ENCODE assay signal across 1 cellular context in the genomic region with DNA sequence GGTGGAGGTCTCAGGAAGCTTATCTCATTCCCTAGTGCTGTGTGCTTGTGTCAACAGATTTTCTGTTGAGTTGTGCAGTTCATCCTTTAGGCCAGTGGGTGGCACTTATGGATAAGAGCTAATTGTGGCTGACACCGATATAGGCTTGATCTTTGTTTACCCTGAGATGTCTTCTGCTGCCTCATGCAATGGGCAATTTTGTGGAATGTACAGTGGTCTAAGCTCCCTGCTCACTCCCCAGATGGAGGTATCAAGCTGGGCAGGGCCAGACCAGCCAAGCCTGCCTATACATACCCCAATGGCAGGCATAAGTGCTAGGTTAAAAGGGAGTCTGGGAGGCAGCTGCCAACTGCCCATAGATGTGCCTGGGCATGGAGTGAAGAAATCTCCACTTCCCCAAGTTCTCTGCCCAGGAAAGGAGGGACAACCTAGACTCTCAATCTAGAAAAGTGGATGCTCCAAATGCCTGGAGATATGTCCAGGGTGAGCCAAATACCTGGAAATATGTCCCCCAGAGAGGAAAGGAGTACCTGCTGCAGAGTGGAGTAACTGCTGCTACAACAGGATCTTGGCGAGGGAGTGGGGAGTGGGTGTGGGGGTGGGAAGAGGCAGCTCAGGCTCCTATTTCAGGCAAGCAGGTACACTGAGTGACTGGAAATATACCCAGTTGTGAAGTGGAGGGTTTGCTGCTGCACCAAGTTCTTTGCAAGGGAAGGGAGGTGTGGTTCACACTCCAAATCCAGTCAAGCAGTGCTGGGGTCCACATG.
TF ChIP-seq lines count a peak whose summit lies in the region.

No MANE protein-coding gene starts in this region.

TF ChIP-seq in HepG2, 621 proteins besides CTCF, POLR2A, EP300 and RAD21 (continued from another document and continues in another):
- TF ChIP-seq, protein P1, sequence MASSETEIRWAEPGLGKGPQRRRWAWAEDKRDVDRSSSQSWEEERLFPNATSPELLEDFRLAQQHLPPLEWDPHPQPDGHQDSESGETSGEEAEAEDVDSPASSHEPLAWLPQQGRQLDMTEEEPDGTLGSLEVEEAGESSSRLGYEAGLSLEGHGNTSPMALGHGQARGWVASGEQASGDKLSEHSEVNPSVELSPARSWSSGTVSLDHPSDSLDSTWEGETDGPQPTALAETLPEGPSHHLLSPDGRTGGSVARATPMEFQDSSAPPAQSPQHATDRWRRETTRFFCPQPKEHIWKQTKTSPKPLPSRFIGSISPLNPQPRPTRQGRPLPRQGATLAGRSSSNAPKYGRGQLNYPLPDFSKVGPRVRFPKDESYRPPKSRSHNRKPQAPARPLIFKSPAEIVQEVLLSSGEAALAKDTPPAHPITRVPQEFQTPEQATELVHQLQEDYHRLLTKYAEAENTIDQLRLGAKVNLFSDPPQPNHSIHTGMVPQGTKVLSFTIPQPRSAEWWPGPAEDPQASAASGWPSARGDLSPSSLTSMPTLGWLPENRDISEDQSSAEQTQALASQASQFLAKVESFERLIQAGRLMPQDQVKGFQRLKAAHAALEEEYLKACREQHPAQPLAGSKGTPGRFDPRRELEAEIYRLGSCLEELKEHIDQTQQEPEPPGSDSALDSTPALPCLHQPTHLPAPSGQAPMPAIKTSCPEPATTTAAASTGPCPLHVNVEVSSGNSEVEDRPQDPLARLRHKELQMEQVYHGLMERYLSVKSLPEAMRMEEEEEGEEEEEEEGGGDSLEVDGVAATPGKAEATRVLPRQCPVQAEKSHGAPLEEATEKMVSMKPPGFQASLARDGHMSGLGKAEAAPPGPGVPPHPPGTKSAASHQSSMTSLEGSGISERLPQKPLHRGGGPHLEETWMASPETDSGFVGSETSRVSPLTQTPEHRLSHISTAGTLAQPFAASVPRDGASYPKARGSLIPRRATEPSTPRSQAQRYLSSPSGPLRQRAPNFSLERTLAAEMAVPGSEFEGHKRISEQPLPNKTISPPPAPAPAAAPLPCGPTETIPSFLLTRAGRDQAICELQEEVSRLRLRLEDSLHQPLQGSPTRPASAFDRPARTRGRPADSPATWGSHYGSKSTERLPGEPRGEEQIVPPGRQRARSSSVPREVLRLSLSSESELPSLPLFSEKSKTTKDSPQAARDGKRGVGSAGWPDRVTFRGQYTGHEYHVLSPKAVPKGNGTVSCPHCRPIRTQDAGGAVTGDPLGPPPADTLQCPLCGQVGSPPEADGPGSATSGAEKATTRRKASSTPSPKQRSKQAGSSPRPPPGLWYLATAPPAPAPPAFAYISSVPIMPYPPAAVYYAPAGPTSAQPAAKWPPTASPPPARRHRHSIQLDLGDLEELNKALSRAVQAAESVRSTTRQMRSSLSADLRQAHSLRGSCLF (CRISPR knock-in tag; IDR thresholded peaks at IDR 0.05; ENCODE audit: borderline replicate concordance) = no peak
- TF ChIP-seq KLF11 (CRISPR knock-in tag; IDR thresholded peaks at IDR 0.05) = no peak
- TF ChIP-seq GTF3A (CRISPR knock-in tag; conservative IDR thresholded peaks at IDR 0.05) = no peak
- TF ChIP-seq ZNF615 (CRISPR knock-in tag; IDR thresholded peaks at IDR 0.05; ENCODE audit: borderline replicate concordance) = no peak
- no peak for TF ChIP-seq NCOR1 (IDR thresholded peaks at IDR 0.05; ENCODE audit: borderline replicate concordance, low read length)
- TF ChIP-seq, protein P2, sequence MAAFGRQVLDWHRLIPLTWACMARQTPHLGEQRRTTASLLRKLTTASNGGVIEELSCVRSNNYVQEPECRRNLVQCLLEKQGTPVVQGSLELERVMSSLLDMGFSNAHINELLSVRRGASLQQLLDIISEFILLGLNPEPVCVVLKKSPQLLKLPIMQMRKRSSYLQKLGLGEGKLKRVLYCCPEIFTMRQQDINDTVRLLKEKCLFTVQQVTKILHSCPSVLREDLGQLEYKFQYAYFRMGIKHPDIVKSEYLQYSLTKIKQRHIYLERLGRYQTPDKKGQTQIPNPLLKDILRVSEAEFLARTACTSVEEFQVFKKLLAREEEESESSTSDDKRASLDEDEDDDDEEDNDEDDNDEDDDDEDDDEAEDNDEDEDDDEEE (CRISPR knock-in tag; IDR thresholded peaks at IDR 0.05) = peak; percentile 66; the same call in 1 of the 2 replicates
- TF ChIP-seq ZNF232 (CRISPR knock-in tag; IDR thresholded peaks at IDR 0.05; ENCODE audit: borderline replicate concordance) = no peak
- TF ChIP-seq ZNF382 (CRISPR knock-in tag; IDR thresholded peaks at IDR 0.05; ENCODE audit: borderline replicate concordance) = no peak
- peak; percentile 44; the same call in 1 of the 2 replicates for TF ChIP-seq NRL (CRISPR knock-in tag; IDR thresholded peaks at IDR 0.05; ENCODE audit: borderline replicate concordance)
- TF ChIP-seq REXO4 (CRISPR knock-in tag; IDR thresholded peaks at IDR 0.05; ENCODE audit: borderline replicate concordance) = no peak
- TF ChIP-seq NAIF1 (CRISPR knock-in tag; IDR thresholded peaks at IDR 0.05; ENCODE audit: borderline replicate concordance) = no peak
- TF ChIP-seq, protein P3, sequence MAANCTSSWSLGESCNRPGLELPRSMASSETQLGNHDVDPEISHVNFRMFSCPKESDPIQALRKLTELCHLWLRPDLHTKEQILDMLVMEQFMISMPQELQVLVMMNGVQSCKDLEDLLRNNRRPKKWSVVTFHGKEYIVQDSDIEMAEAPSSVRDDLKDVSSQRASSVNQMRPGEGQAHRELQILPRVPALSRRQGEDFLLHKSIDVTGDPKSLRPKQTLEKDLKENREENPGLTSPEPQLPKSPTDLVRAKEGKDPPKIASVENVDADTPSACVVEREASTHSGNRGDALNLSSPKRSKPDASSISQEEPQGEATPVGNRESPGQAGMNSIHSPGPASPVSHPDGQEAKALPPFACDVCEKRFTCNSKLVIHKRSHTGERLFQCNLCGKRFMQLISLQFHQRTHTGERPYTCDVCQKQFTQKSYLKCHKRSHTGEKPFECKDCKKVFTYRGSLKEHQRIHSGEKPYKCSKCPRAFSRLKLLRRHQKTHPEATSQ (CRISPR knock-in tag; IDR thresholded peaks at IDR 0.05; ENCODE audit: borderline replicate concordance) = no peak
- TF ChIP-seq MAFG (CRISPR knock-in tag; IDR thresholded peaks at IDR 0.05) = no peak
- TF ChIP-seq ETV6 (CRISPR knock-in tag; conservative IDR thresholded peaks at IDR 0.05) = no peak
- no peak for TF ChIP-seq ZNF569 (CRISPR knock-in tag; IDR thresholded peaks at IDR 0.05; ENCODE audit: borderline replicate concordance)
- TF ChIP-seq ELF3 (CRISPR knock-in tag; IDR thresholded peaks at IDR 0.05) = no peak
- TF ChIP-seq ZFP36 (IDR thresholded peaks at IDR 0.05; ENCODE audit: borderline replicate concordance, low read depth, low read length, partially characterized antibody) = no peak
- peak; percentile 73; the same call in 1 of the 2 replicates for TF ChIP-seq KDM3A (CRISPR knock-in tag; IDR thresholded peaks at IDR 0.05; ENCODE audit: low read depth)
- no peak for TF ChIP-seq RARA (CRISPR knock-in tag; IDR thresholded peaks at IDR 0.05)
- TF ChIP-seq, protein P4, sequence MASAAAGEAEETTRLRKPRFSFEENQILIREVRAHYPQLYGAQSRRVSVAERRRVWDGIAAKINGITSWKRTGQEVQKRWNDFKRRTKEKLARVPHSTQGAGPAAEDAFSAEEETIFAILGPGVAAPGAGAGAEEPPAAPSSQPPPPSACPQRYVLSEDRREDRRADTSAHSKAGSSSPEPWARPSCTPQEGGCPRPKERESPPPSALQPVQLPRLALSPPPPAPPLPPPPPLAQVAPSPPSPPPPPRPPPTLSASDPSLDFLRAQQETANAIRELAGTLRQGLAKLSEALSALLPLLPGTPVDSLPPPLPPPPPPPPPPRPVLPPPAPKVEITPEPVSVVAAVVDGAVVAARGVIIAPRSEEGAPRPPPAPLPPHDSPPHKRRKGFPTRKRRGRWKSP (CRISPR knock-in tag; IDR thresholded peaks at IDR 0.05) = no peak
- no peak for TF ChIP-seq ZKSCAN5 (CRISPR knock-in tag; IDR thresholded peaks at IDR 0.05)
- TF ChIP-seq U2AF2 (IDR thresholded peaks at IDR 0.05; ENCODE audit: low read depth, low read length) = no peak
- TF ChIP-seq ARID2 (CRISPR knock-in tag; IDR thresholded peaks at IDR 0.05; ENCODE audit: borderline replicate concordance) = no peak
- no peak for TF ChIP-seq SRF (IDR thresholded peaks at IDR 0.05; ENCODE audit: low read depth, low read length)
- TF ChIP-seq, protein P5, sequence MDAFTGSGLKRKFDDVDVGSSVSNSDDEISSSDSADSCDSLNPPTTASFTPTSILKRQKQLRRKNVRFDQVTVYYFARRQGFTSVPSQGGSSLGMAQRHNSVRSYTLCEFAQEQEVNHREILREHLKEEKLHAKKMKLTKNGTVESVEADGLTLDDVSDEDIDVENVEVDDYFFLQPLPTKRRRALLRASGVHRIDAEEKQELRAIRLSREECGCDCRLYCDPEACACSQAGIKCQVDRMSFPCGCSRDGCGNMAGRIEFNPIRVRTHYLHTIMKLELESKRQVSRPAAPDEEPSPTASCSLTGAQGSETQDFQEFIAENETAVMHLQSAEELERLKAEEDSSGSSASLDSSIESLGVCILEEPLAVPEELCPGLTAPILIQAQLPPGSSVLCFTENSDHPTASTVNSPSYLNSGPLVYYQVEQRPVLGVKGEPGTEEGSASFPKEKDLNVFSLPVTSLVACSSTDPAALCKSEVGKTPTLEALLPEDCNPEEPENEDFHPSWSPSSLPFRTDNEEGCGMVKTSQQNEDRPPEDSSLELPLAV (CRISPR knock-in tag; conservative IDR thresholded peaks at IDR 0.05; ENCODE audit: low read depth) = no peak
- no peak for TF ChIP-seq MLLT10 (CRISPR knock-in tag; IDR thresholded peaks at IDR 0.05)
- TF ChIP-seq TOE1 (CRISPR knock-in tag; IDR thresholded peaks at IDR 0.05) = no peak
- TF ChIP-seq ZNF530 (CRISPR knock-in tag; IDR thresholded peaks at IDR 0.05; ENCODE audit: low read depth) = no peak
- 0 out of 2 replicates have a peak, but pooled peaks have one; percentile 33 for TF ChIP-seq ETV5 (CRISPR knock-in tag; IDR thresholded peaks at IDR 0.05; ENCODE audit: borderline replicate concordance)
- TF ChIP-seq, protein P6, sequence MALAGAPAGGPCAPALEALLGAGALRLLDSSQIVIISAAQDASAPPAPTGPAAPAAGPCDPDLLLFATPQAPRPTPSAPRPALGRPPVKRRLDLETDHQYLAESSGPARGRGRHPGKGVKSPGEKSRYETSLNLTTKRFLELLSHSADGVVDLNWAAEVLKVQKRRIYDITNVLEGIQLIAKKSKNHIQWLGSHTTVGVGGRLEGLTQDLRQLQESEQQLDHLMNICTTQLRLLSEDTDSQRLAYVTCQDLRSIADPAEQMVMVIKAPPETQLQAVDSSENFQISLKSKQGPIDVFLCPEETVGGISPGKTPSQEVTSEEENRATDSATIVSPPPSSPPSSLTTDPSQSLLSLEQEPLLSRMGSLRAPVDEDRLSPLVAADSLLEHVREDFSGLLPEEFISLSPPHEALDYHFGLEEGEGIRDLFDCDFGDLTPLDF (CRISPR knock-in tag; IDR thresholded peaks at IDR 0.05) = no peak
- no peak for TF ChIP-seq GABPA (IDR thresholded peaks at IDR 0.05; ENCODE audit: low read depth, low read length)
- TF ChIP-seq GABPA (CRISPR knock-in tag; IDR thresholded peaks at IDR 0.05; ENCODE audit: low read depth) = peak; percentile 46
- no peak for TF ChIP-seq GLI4 (CRISPR knock-in tag; IDR thresholded peaks at IDR 0.05; ENCODE audit: borderline replicate concordance)
- TF ChIP-seq, protein P7, sequence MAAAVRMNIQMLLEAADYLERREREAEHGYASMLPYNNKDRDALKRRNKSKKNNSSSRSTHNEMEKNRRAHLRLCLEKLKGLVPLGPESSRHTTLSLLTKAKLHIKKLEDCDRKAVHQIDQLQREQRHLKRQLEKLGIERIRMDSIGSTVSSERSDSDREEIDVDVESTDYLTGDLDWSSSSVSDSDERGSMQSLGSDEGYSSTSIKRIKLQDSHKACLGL (CRISPR knock-in tag; IDR thresholded peaks at IDR 0.05) = no peak
- no peak for TF ChIP-seq DPF2 (CRISPR knock-in tag; IDR thresholded peaks at IDR 0.05; ENCODE audit: borderline replicate concordance, low read depth)
- TF ChIP-seq, protein P8, sequence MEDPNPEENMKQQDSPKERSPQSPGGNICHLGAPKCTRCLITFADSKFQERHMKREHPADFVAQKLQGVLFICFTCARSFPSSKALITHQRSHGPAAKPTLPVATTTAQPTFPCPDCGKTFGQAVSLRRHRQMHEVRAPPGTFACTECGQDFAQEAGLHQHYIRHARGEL (CRISPR knock-in tag; IDR thresholded peaks at IDR 0.05) = no peak
- TF ChIP-seq HNF4G (IDR thresholded peaks at IDR 0.05; ENCODE audit: borderline replicate concordance, low read depth, low read length) = no peak
- TF ChIP-seq HNF4G (CRISPR knock-in tag; IDR thresholded peaks at IDR 0.05; ENCODE audit: borderline replicate concordance, low read depth) = 0 out of 2 replicates have a peak, but pooled peaks have one; percentile 22
- no peak for TF ChIP-seq ZNF317 (CRISPR knock-in tag; IDR thresholded peaks at IDR 0.05)
- TF ChIP-seq, protein P9, sequence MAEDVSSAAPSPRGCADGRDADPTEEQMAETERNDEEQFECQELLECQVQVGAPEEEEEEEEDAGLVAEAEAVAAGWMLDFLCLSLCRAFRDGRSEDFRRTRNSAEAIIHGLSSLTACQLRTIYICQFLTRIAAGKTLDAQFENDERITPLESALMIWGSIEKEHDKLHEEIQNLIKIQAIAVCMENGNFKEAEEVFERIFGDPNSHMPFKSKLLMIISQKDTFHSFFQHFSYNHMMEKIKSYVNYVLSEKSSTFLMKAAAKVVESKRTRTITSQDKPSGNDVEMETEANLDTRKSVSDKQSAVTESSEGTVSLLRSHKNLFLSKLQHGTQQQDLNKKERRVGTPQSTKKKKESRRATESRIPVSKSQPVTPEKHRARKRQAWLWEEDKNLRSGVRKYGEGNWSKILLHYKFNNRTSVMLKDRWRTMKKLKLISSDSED (CRISPR knock-in tag; IDR thresholded peaks at IDR 0.05) = no peak
- no peak for TF ChIP-seq SIN3A (IDR thresholded peaks at IDR 0.05; ENCODE audit: borderline replicate concordance, low read depth, low read length)
- TF ChIP-seq SP5 (CRISPR knock-in tag; IDR thresholded peaks at IDR 0.05; ENCODE audit: borderline replicate concordance, low read depth) = no peak
- TF ChIP-seq, protein P10, sequence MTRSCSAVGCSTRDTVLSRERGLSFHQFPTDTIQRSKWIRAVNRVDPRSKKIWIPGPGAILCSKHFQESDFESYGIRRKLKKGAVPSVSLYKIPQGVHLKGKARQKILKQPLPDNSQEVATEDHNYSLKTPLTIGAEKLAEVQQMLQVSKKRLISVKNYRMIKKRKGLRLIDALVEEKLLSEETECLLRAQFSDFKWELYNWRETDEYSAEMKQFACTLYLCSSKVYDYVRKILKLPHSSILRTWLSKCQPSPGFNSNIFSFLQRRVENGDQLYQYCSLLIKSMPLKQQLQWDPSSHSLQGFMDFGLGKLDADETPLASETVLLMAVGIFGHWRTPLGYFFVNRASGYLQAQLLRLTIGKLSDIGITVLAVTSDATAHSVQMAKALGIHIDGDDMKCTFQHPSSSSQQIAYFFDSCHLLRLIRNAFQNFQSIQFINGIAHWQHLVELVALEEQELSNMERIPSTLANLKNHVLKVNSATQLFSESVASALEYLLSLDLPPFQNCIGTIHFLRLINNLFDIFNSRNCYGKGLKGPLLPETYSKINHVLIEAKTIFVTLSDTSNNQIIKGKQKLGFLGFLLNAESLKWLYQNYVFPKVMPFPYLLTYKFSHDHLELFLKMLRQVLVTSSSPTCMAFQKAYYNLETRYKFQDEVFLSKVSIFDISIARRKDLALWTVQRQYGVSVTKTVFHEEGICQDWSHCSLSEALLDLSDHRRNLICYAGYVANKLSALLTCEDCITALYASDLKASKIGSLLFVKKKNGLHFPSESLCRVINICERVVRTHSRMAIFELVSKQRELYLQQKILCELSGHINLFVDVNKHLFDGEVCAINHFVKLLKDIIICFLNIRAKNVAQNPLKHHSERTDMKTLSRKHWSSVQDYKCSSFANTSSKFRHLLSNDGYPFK (CRISPR knock-in tag; IDR thresholded peaks at IDR 0.05; ENCODE audit: borderline replicate concordance) = no peak
- TF ChIP-seq, protein P11, sequence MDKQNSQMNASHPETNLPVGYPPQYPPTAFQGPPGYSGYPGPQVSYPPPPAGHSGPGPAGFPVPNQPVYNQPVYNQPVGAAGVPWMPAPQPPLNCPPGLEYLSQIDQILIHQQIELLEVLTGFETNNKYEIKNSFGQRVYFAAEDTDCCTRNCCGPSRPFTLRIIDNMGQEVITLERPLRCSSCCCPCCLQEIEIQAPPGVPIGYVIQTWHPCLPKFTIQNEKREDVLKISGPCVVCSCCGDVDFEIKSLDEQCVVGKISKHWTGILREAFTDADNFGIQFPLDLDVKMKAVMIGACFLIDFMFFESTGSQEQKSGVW (CRISPR knock-in tag; IDR thresholded peaks at IDR 0.05; ENCODE audit: borderline replicate concordance) = no peak
